Comparison of ENCODE assay signal across 1 cellular context in the genomic region with DNA sequence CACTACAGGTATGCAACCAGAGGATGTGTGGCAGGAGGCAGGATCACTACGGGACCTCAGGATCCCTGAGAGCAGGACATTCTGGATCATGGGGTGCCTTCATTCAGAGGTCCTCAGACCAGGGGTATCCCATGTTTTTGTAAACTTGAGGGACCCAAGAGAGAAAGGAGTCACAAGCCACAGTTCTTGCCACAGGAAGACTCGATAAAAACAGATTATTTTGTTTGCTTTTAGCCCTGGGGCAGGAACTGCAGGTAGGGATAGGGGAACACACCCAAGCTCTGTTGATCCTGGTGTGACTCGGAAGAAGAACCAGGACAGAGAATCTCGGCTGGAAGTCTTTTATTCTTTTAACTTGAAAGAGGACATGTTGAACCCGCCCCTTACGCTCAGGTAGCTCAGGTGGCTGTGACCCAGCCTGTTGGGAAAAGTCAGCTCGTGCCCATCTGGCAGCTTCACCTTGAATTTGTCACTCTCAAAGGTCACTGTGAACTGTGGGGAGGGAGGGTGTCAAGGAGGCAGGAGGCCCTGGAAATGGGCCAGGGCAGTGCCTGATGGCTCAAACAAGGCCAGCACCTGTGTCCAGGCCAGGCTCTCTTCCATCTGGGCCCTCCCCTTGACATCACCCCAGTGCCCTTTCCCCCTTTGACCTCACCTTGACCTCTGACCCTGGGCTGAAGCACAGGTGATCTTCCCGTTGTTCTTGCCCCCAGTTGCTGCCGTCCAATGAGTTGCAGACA.
TF ChIP-seq lines count a peak whose summit lies in the region.

No MANE protein-coding gene starts in this region.

TF ChIP-seq in HepG2, 621 proteins besides CTCF, POLR2A, EP300 and RAD21 (continued from another document and continues in another):
- TF ChIP-seq RERE (CRISPR knock-in tag; IDR thresholded peaks at IDR 0.05; ENCODE audit: low read depth) = no peak
- no peak for TF ChIP-seq ZNF256 (CRISPR knock-in tag; conservative IDR thresholded peaks at IDR 0.05)
- no peak; the same call in 1 of the 2 replicates for TF ChIP-seq IKZF5 (CRISPR knock-in tag; IDR thresholded peaks at IDR 0.05)
- TF ChIP-seq SP140L (CRISPR knock-in tag; IDR thresholded peaks at IDR 0.05; ENCODE audit: borderline replicate concordance) = no peak
- TF ChIP-seq IRX3 (CRISPR knock-in tag; IDR thresholded peaks at IDR 0.05; ENCODE audit: borderline replicate concordance, low read depth) = peak; percentile 85; the same call in 1 of the 2 replicates
- no peak for TF ChIP-seq ZMYM3 (CRISPR knock-in tag; IDR thresholded peaks at IDR 0.05)
- TF ChIP-seq ZNF510 (CRISPR knock-in tag; IDR thresholded peaks at IDR 0.05; ENCODE audit: low read depth) = no peak
- no peak for TF ChIP-seq DMAP1 (CRISPR knock-in tag; IDR thresholded peaks at IDR 0.05)
- TF ChIP-seq AHDC1 (CRISPR knock-in tag; IDR thresholded peaks at IDR 0.05; ENCODE audit: borderline replicate concordance) = no peak
- TF ChIP-seq, protein P1, sequence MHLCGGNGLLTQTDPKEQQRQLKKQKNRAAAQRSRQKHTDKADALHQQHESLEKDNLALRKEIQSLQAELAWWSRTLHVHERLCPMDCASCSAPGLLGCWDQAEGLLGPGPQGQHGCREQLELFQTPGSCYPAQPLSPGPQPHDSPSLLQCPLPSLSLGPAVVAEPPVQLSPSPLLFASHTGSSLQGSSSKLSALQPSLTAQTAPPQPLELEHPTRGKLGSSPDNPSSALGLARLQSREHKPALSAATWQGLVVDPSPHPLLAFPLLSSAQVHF (CRISPR knock-in tag; IDR thresholded peaks at IDR 0.05) = no peak
- no peak for TF ChIP-seq E2F5 (CRISPR knock-in tag; conservative IDR thresholded peaks at IDR 0.05)
- TF ChIP-seq ZFP36 (IDR thresholded peaks at IDR 0.05; ENCODE audit: borderline replicate concordance, low read depth, low read length, partially characterized antibody) = no peak
- TF ChIP-seq HOXA7 (CRISPR knock-in tag; IDR thresholded peaks at IDR 0.05) = no peak
- peak; percentile 78 for TF ChIP-seq RXRB (CRISPR knock-in tag; IDR thresholded peaks at IDR 0.05; ENCODE audit: borderline replicate concordance)
- TF ChIP-seq ZNF503 (CRISPR knock-in tag; IDR thresholded peaks at IDR 0.05) = no peak
- TF ChIP-seq RNF219 (CRISPR knock-in tag; IDR thresholded peaks at IDR 0.05) = no peak
- peak; percentile 24 for TF ChIP-seq ZNF574 (CRISPR knock-in tag; IDR thresholded peaks at IDR 0.05)
- TF ChIP-seq ZNF777 (CRISPR knock-in tag; IDR thresholded peaks at IDR 0.05) = no peak
- no peak for TF ChIP-seq ZNF30 (CRISPR knock-in tag; IDR thresholded peaks at IDR 0.05)
- no peak for TF ChIP-seq ATF6 (CRISPR knock-in tag; conservative IDR thresholded peaks at IDR 0.05)
- TF ChIP-seq ZNF121 (CRISPR knock-in tag; IDR thresholded peaks at IDR 0.05) = 0 out of 2 replicates have a peak, but pooled peaks have one; percentile 31
- no peak for TF ChIP-seq ZNF468 (CRISPR knock-in tag; IDR thresholded peaks at IDR 0.05)
- no peak; the same call in 1 of the 2 replicates for TF ChIP-seq TMF1 (CRISPR knock-in tag; IDR thresholded peaks at IDR 0.05; ENCODE audit: low read depth)
- no peak for TF ChIP-seq TRIM24 (CRISPR knock-in tag; IDR thresholded peaks at IDR 0.05)
